8 cellular contexts compared by ENCODE assay signal in genomic region chr9:85742630-85742928, GRCh38. TPM values are rescaled to one million over a fixed set of nuclear protein-coding genes. Genes with fewer than 3 reads are reported as not detected.
DNase-seq lines count a peak whose midpoint lies in the region; TF ChIP-seq lines count a peak whose summit lies in the region.

No MANE protein-coding gene starts in this region.

- peak overlapping the region; percentile 93 for H3K4me3 ChIP-seq in GM08714 (ENCODE audit: low read length)

- intact Hi-C loops in dendritic cell treated with granulocyte-macrophage colony-stimulating factor and Interleukin-4, amounts not matched to agents 40 ng/mL and 50 ng/mL, for 4 days (cut with micrococcal nuclease): loop anchor here (5.0 kb wide), 3 partner anchors 40 to 540 kb away; partner anchors contain the start of genes ISCA1 and NAA35
- intact Hi-C loops in posterior vena cava (cut with DNase I): no loop called here

- H3K9me3 Mint-ChIP-seq in dendritic cell treated with granulocyte-macrophage colony-stimulating factor and Interleukin-4, amounts not matched to agents 40 ng/mL and 50 ng/mL, for 4 days: no peaks in the 10 kb centered on the region
- no peaks in the 10 kb centered on the region for H3K9me3 Mint-ChIP-seq in nephron

- peaks cover 9% of the 10 kb centered on the region for H3K36me3 Mint-ChIP-seq in dendritic cell treated with granulocyte-macrophage colony-stimulating factor and Interleukin-4, amounts not matched to agents 40 ng/mL and 50 ng/mL, for 4 days (ENCODE audit: low read depth)
- no peaks in the 10 kb centered on the region for H3K36me3 Mint-ChIP-seq in nephron (ENCODE audit: low read depth)

- peak overlapping the region; percentile 96 for H3K27ac Mint-ChIP-seq in dendritic cell treated with granulocyte-macrophage colony-stimulating factor and Interleukin-4, amounts not matched to agents 40 ng/mL and 50 ng/mL, for 4 days
- peak overlapping the region; percentile 67 to 96 (median 79) for H3K27ac Mint-ChIP-seq in nephron

- no peak for TF ChIP-seq CTCF in nephron (IDR thresholded peaks at IDR 0.05; ENCODE audit: unreplicated experiment in 3 of 3)

- H3K4me1 Mint-ChIP-seq in dendritic cell treated with granulocyte-macrophage colony-stimulating factor and Interleukin-4, amounts not matched to agents 40 ng/mL and 50 ng/mL, for 4 days (ENCODE audit: low read depth): peaks cover 47% of the 10 kb centered on the region
- peaks cover 22% of the 10 kb centered on the region for H3K4me1 Mint-ChIP-seq in nephron

- DNase-seq in NCI-H460 (ENCODE audit: extremely low read depth, low read depth) (peak; percentile 94), NCI-H187 treated with DMSO at 0.1 percent for 48 hours (lab: John Stamatoyannopoulos, UW) (no peak), cerebellum (ENCODE audit: low spot score) (no peak), NCI-H1048 (lab: John Stamatoyannopoulos, UW) (no peak), posterior vena cava (ENCODE audit: low spot score) (no peak)

- peak overlapping the region; percentile 85 for H3K4me3 Mint-ChIP-seq in dendritic cell treated with granulocyte-macrophage colony-stimulating factor and Interleukin-4, amounts not matched to agents 40 ng/mL and 50 ng/mL, for 4 days
- H3K4me3 Mint-ChIP-seq in nephron: peak overlapping the region; percentile 91 to 96 (median 95)

- H3K27me3 Mint-ChIP-seq in dendritic cell treated with granulocyte-macrophage colony-stimulating factor and Interleukin-4, amounts not matched to agents 40 ng/mL and 50 ng/mL, for 4 days: no peaks in the 10 kb centered on the region
- no peaks in the 10 kb centered on the region for H3K27me3 Mint-ChIP-seq in nephron (ENCODE audit: low read depth)

RNA-seq across cellular contexts. Expression of gene AGTPBP1, which starts 0.8 kb away (rescaled TPM):
- 35.1 and 38.3 TPM in 2 replicates for total RNA-seq in NCI-H460 (2014; rRNA removed; shearing (Covaris generic))
- polyA plus RNA-seq in NCI-H460 (2014; cell fraction: nucleus; rRNA removed): 17.6 and 25.3 TPM in 2 replicates
- total RNA-seq in cerebellum (144 TPM), posterior vena cava (10 to 100 TPM; 24.8 to 29.8 TPM)
